1 cellular context compared by ENCODE assay signal in the genomic region with DNA sequence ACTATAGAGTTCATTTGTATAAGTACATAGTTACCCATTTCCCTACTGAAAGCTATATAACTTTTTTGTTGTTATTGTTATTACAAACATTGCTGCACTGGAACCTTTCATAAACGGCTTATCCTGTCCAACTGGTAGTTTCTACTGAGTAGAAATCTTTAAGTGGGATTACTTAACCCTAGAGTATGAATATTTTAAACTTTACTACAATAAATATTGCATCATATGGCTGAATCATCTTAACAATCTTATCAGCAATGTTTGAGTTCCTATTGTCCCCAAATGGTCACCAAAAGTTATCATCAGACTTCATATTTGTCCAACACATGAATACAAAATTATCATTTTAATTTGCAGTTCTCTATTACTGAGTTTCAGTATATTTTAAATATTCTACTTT.
A peak's percentile ranks its signal among the peaks of the same experiment; 100 is the strongest.
TF ChIP-seq lines count a peak whose summit lies in the region.

No MANE protein-coding gene starts in this region.

TF ChIP-seq in K562, 482 proteins besides CTCF, POLR2A, EP300 and RAD21 (continued from another document):
- no peak for TF ChIP-seq HDAC1 (IDR thresholded peaks at IDR 0.05)
- TF ChIP-seq, protein P1, sequence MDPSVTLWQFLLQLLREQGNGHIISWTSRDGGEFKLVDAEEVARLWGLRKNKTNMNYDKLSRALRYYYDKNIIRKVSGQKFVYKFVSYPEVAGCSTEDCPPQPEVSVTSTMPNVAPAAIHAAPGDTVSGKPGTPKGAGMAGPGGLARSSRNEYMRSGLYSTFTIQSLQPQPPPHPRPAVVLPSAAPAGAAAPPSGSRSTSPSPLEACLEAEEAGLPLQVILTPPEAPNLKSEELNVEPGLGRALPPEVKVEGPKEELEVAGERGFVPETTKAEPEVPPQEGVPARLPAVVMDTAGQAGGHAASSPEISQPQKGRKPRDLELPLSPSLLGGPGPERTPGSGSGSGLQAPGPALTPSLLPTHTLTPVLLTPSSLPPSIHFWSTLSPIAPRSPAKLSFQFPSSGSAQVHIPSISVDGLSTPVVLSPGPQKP (CRISPR knock-in tag; IDR thresholded peaks at IDR 0.05) = no peak
- no peak for TF ChIP-seq POLR2AphosphoS2 (IDR thresholded peaks at IDR 0.05; ENCODE audit: low read length)
- no peak for TF ChIP-seq TAF1 (IDR thresholded peaks at IDR 0.05; ENCODE audit: control insufficient read depth, extremely low read depth, insufficient read depth, low read length, severe bottlenecking)
- TF ChIP-seq, protein P2, sequence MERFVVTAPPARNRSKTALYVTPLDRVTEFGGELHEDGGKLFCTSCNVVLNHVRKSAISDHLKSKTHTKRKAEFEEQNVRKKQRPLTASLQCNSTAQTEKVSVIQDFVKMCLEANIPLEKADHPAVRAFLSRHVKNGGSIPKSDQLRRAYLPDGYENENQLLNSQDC (CRISPR knock-in tag; IDR thresholded peaks at IDR 0.05) = no peak
- TF ChIP-seq CEBPG (CRISPR knock-in tag; IDR thresholded peaks at IDR 0.05) = no peak
- TF ChIP-seq CEBPG (tag; conservative IDR thresholded peaks at IDR 0.05 in 1 of 2, IDR thresholded peaks at IDR 0.05 in 1 of 2) = peak; percentile 55 to 78
- no peak for TF ChIP-seq ZC3H8 (IDR thresholded peaks at IDR 0.05)
- no peak for TF ChIP-seq TSC22D4 (tag; IDR thresholded peaks at IDR 0.05)
- TF ChIP-seq, protein P3, sequence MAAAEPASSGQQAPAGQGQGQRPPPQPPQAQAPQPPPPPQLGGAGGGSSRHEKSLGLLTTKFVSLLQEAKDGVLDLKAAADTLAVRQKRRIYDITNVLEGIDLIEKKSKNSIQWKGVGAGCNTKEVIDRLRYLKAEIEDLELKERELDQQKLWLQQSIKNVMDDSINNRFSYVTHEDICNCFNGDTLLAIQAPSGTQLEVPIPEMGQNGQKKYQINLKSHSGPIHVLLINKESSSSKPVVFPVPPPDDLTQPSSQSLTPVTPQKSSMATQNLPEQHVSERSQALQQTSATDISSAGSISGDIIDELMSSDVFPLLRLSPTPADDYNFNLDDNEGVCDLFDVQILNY (CRISPR knock-in tag; IDR thresholded peaks at IDR 0.05) = no peak
- no peak for TF ChIP-seq GATAD2A (IDR thresholded peaks at IDR 0.05)
- TF ChIP-seq IRF2 (CRISPR knock-in tag; IDR thresholded peaks at IDR 0.05) = no peak
- 0 out of 2 replicates have a peak, but pooled peaks have one; percentile 50 for TF ChIP-seq SOX6 (IDR thresholded peaks at IDR 0.05)
- TF ChIP-seq, protein P4, sequence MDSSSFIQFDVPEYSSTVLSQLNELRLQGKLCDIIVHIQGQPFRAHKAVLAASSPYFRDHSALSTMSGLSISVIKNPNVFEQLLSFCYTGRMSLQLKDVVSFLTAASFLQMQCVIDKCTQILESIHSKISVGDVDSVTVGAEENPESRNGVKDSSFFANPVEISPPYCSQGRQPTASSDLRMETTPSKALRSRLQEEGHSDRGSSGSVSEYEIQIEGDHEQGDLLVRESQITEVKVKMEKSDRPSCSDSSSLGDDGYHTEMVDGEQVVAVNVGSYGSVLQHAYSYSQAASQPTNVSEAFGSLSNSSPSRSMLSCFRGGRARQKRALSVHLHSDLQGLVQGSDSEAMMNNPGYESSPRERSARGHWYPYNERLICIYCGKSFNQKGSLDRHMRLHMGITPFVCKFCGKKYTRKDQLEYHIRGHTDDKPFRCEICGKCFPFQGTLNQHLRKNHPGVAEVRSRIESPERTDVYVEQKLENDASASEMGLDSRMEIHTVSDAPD (CRISPR knock-in tag; IDR thresholded peaks at IDR 0.05) = no peak
- TF ChIP-seq MTA1 (IDR thresholded peaks at IDR 0.05; ENCODE audit: borderline replicate concordance) = no peak
- TF ChIP-seq, protein P5, sequence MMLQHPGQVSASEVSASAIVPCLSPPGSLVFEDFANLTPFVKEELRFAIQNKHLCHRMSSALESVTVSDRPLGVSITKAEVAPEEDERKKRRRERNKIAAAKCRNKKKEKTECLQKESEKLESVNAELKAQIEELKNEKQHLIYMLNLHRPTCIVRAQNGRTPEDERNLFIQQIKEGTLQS (IDR thresholded peaks at IDR 0.05) = peak; percentile 66
- TF ChIP-seq, protein P5 (CRISPR knock-in tag; conservative IDR thresholded peaks at IDR 0.05) = no peak
- TF ChIP-seq ZNF232 (CRISPR knock-in tag; IDR thresholded peaks at IDR 0.05) = no peak
- TF ChIP-seq YY1 (IDR thresholded peaks at IDR 0.05; ENCODE audit: borderline replicate concordance in 1 of 3, control insufficient read depth in 1 of 3, extremely low read depth in 1 of 3, insufficient read depth in 3 of 3, insufficient read length in 1 of 3, insufficient replicate concordance in 2 of 3, low read depth in 1 of 3, low read length in 2 of 3) = no peak
TF ChIP-seq in K562: peak in this region for 4.
